Comparison of ENCODE assay signal across 16 cellular contexts in genomic region chr11:12271826-12272366, GRCh38.
DNase-seq lines count a peak whose midpoint lies in the region; ATAC-seq and TF ChIP-seq lines count a peak whose summit lies in the region.
"Had no signal": no experiment of that assay in that cellular context is flagged by ENCODE, and none has a peak within 500 bp of the region (broad histone marks: within the 10 kb centered on the region; RNA-seq: fewer than 3 reads in every experiment).

No MANE protein-coding gene starts in this region.

- H3K27me3 ChIP-seq in right cardiac atrium (ENCODE audit: control insufficient read depth, insufficient read depth): no peaks in the 10 kb centered on the region
- H3K27me3 ChIP-seq: Peyer's patch, SJCRH30 had no signal

- TF ChIP-seq CTCF in osteocyte (IDR thresholded peaks at IDR 0.05) (no peak), coronary artery (IDR thresholded peaks at IDR 0.05) (no peak)

- H3K9me3 ChIP-seq in right cardiac atrium (ENCODE audit: control insufficient read depth, low read length): no peaks in the 10 kb centered on the region
- H3K9me3 ChIP-seq: HAP-1, Peyer's patch, SJCRH30 had no signal

- intact Hi-C loops in Right ventricle myocardium superior (cut with DNase I) (no loop called here), right cardiac atrium (cut with DNase I) (no loop called here)

- no peaks in the 10 kb centered on the region for H3K9me3 Mint-ChIP-seq in osteocyte (ENCODE audit: unreplicated experiment)
- H3K9me3 Mint-ChIP-seq: CD14-positive monocyte, IgD-negative memory B cell had no signal

- peaks cover 5% of the 10 kb centered on the region for H3K4me1 ChIP-seq in right cardiac atrium (ENCODE audit: control insufficient read depth, insufficient read depth, low read length)
- H3K4me1 ChIP-seq: HAP-1, Peyer's patch had no signal

- peaks cover 54% of the 10 kb centered on the region for H3K4me1 Mint-ChIP-seq in osteocyte (ENCODE audit: unreplicated experiment)
- H3K4me1 Mint-ChIP-seq: B cell, IgD-negative memory B cell had no signal

- no peak for ATAC-seq in Right ventricle myocardium superior (ENCODE audit: poor library complexity)
- ATAC-seq in right cardiac atrium: no peak

- H3K27ac Mint-ChIP-seq in osteocyte (ENCODE audit: unreplicated experiment): peak overlapping the region; percentile 41
- H3K27ac Mint-ChIP-seq: B cell had no signal

- H3K27ac ChIP-seq in right cardiac atrium (ENCODE audit: low read length) (no peak overlapping the region), coronary artery (no peak overlapping the region)
- H3K27ac ChIP-seq: Peyer's patch, SJCRH30 had no signal

- WGBS in right cardiac atrium: 93% methylated on average over 6 of the region's 6 CpGs

- peaks cover 2% of the 10 kb centered on the region for H3K36me3 Mint-ChIP-seq in osteocyte (ENCODE audit: unreplicated experiment)

- H3K27me3 Mint-ChIP-seq in osteocyte (ENCODE audit: unreplicated experiment): no peaks in the 10 kb centered on the region

- no peak overlapping the region for H3K4me3 Mint-ChIP-seq in osteocyte (ENCODE audit: unreplicated experiment)
- H3K4me3 Mint-ChIP-seq: B cell, CD14-positive monocyte, IgD-negative memory B cell had no signal

- no peak overlapping the region for H3K4me3 ChIP-seq in right cardiac atrium (ENCODE audit: low read length)
- no peak overlapping the region for H3K4me3 ChIP-seq in coronary artery
- H3K4me3 ChIP-seq: HAP-1, Peyer's patch, SJCRH30 had no signal

- DNase-seq in Right ventricle myocardium superior: peak; percentile 11
- DNase-seq in right cardiac atrium: no peak
- peak; percentile 32 to 75 for DNase-seq in cerebellar nuclear complex (lab: John Stamatoyannopoulos, UW)
- DNase-seq in osteocyte (ENCODE audit: extremely low spot score, unreplicated experiment): no peak
- DNase-seq in coronary artery (ENCODE audit: low spot score): no peak
- no peak for DNase-seq in HK-2 (ENCODE audit: unreplicated experiment)
- no peak for DNase-seq in SK-N-DZ (ENCODE audit: low spot score)
- DNase-seq: Karpas-422, NCI-H187, SJCRH30, T-helper 1 cell had no signal

Comparison
In these comparisons a context has a peak if more than half of its experiments do, and no peak if none do; other contexts are left out.
1. DNase-seq: peak in Right ventricle myocardium superior (single experiment) and cerebellar nuclear complex (2 of 2); none in right cardiac atrium (0 of 3), osteocyte (single experiment), coronary artery (single experiment), HK-2 (single experiment) and SK-N-DZ (single experiment).